In genomic region chr2:217785544-217786045, GRCh38 we compare ENCODE assay signal across 8 cellular contexts.
A peak's percentile ranks its signal among the peaks of the same experiment; 100 is the strongest.
DNase-seq lines count a peak whose midpoint lies in the region; ATAC-seq, FAIRE-seq and TF ChIP-seq lines count a peak whose summit lies in the region.

No MANE protein-coding gene starts in this region.

- peaks cover 7% of the 10 kb centered on the region for H3K4me1 Mint-ChIP-seq in chondrocyte (ENCODE audit: low read depth)

- in situ Hi-C loops in HepG2 (cut with HindIII; ENCODE audit: extremely low pct_ligation_motif_present, low pct_unique_long_range_greater_than_20kb): loop anchor here (5.0 kb wide), 1 partner anchor 247 kb away; no protein-coding TSS in a partner anchor

- H3K79me2 ChIP-seq in HepG2 (ENCODE audit: insufficient read depth, low read length): no peaks in the 10 kb centered on the region

- H3K27me3 Mint-ChIP-seq in chondrocyte (ENCODE audit: low read depth): no peaks in the 10 kb centered on the region

- intact Hi-C loops in HepG2 (cut with micrococcal nuclease; ENCODE audit: unreplicated experiment): loop anchor here (1.0 to 5.0 kb wide), 6 partner anchors 101 to 283 kb away; partner anchors contain the start of gene RUFY4

- POLR2A ChIA-PET in HepG2 (lab: Yijun Ruan, JAX): interaction anchor here (0.8 to 1.5 kb wide), 3 partner anchors 101 to 208 kb away, joined by 3 to 6 read pairs (median 4); no protein-coding TSS in a partner anchor

- H3K27ac Mint-ChIP-seq in chondrocyte (ENCODE audit: unreplicated experiment): peak overlapping the region; percentile 28

- H3K36me3 ChIP-seq in HepG2 (replicated peaks in 1 of 2; ENCODE audit: control insufficient read depth in 1 of 2, insufficient read depth in 2 of 2, low read length in 2 of 2): no peaks in the 10 kb centered on the region

- ATAC-seq in HG02642 (IDR thresholded peaks at IDR 0.05; ENCODE audit: poor library complexity, unreplicated experiment) (peak; percentile 72), HepG2 (peak; percentile 68)

- H3K36me3 Mint-ChIP-seq in chondrocyte (ENCODE audit: low read depth): peaks cover 26% of the 10 kb centered on the region

- H2AFZ ChIP-seq in HepG2 (ENCODE audit: low read length): no peak overlapping the region

- H3K27ac ChIP-seq in HepG2 (ENCODE audit: extremely low read length, insufficient read depth, low read length): no peak overlapping the region

- CTCF ChIA-PET in HepG2 (lab: Yijun Ruan, JAX; ENCODE audit: low intra/inter-chr PET ratio, low total read pairs): interaction anchor here (0.8 to 6.4 kb wide), 10 partner anchors 101 to 283 kb away, joined by 3 to 106 read pairs (median 6); partner anchors contain the start of gene RUFY4

- TF ChIP-seq EP300 in HepG2 (IDR thresholded peaks at IDR 0.05; ENCODE audit: low read depth in 2 of 2, low read length in 2 of 2): no peak
- no peak for TF ChIP-seq EP300 in HepG2 (CRISPR knock-in tag; IDR thresholded peaks at IDR 0.05; ENCODE audit: borderline replicate concordance)

- peaks cover 5% of the 10 kb centered on the region for H3K9me3 Mint-ChIP-seq in chondrocyte (ENCODE audit: low read depth)

- 5% methylated on average over 7 of the region's 10 CpGs for WGBS in HepG2 (ENCODE audit: low lambda C conversion rate)

- peaks cover 41% of the 10 kb centered on the region for H3K4me1 ChIP-seq in HepG2 (ENCODE audit: insufficient read depth, low read length)

- FAIRE-seq in HepG2 (lab: Jason Lieb, UNC): peak; percentile 80

- BruUV-seq in HepG2 (replicated peaks; lab: Mats Ljungman, UMichigan): no TSS peak

- TF ChIP-seq RAD21 in HepG2 (CRISPR knock-in tag; IDR thresholded peaks at IDR 0.05): peak; percentile 95

- H4K20me1 ChIP-seq in HepG2 (ENCODE audit: insufficient read depth, low read length): no peaks in the 10 kb centered on the region; the same call in 1 of the 2 replicates

- TF ChIP-seq POLR2A in HepG2 (IDR thresholded peaks at IDR 0.05; ENCODE audit: insufficient read depth in 1 of 2, low read depth in 2 of 2, low read length in 2 of 2): peak in 1 of 2 experiments; percentile 27; a peak in 1 of 4 replicates

- H3K4me3 Mint-ChIP-seq in chondrocyte (ENCODE audit: unreplicated experiment): no peak overlapping the region

- TF ChIP-seq CTCF in chondrocyte (IDR thresholded peaks at IDR 0.05): peak; percentile 94
- peak; percentile 99 for TF ChIP-seq CTCF in HepG2 (CRISPR knock-in tag; IDR thresholded peaks at IDR 0.05)

- peak; percentile 49 for DNase-seq in GDM1 (lab: John Stamatoyannopoulos, UW)
- DNase-seq in NCI-H2196 (lab: John Stamatoyannopoulos, UW; ENCODE audit: unreplicated experiment): peak; percentile 76
- DNase-seq in activated CD4-positive, alpha-beta T cell treated with anti-CD3 and anti-CD28 coated beads for 1 hour: peak; percentile 58
- DNase-seq in chondrocyte (ENCODE audit: low spot score): no peak
- peak; percentile 55 for DNase-seq in HepG2 (ENCODE audit: low spot score)
- DNase-seq in stimulated activated CD4-positive, alpha-beta T cell treated with anti-CD3 and anti-CD28 coated beads, Interleukin-4, amount 100 ng/mL, for 4 hours: peak; percentile 47 to 74
- DNase-seq in cortex of kidney (lab: John Stamatoyannopoulos, UW): no peak

- no peaks in the 10 kb centered on the region for H3K27me3 ChIP-seq in HepG2 (ENCODE audit: control insufficient read depth in 1 of 2, insufficient read depth in 2 of 2, low read length in 2 of 2)

- peak overlapping the region; percentile 42 for H3K4me2 ChIP-seq in HepG2 (ENCODE audit: low read depth, low read length)

- no peak overlapping the region; a peak in 1 of 6 replicates for H3K4me3 ChIP-seq in HepG2 (replicated peaks in 1 of 3; ENCODE audit: insufficient read depth in 1 of 3, low read depth in 2 of 3, low read length in 3 of 3)

- no peak overlapping the region for H3K9ac ChIP-seq in HepG2 (ENCODE audit: insufficient read depth, low read depth, low read length)

- H3K9me3 ChIP-seq in HepG2 (ENCODE audit: low read length): peaks cover 7% of the 10 kb centered on the region; the same call in 1 of the 2 replicates

TF ChIP-seq in HepG2, 621 proteins besides CTCF, POLR2A, EP300 and RAD21 (continues in another document):
- no peak for TF ChIP-seq ZNF30 (CRISPR knock-in tag; IDR thresholded peaks at IDR 0.05)
- no peak for TF ChIP-seq ZFYVE20 (CRISPR knock-in tag; IDR thresholded peaks at IDR 0.05; ENCODE audit: borderline replicate concordance, low read depth)
- no peak for TF ChIP-seq SYNCRIP (IDR thresholded peaks at IDR 0.05; ENCODE audit: insufficient read depth, low read depth, low read length)
- TF ChIP-seq CREM (IDR thresholded peaks at IDR 0.05): no peak
- TF ChIP-seq CREM (CRISPR knock-in tag; IDR thresholded peaks at IDR 0.05): no peak
- TF ChIP-seq KDM5B (CRISPR knock-in tag; IDR thresholded peaks at IDR 0.05; ENCODE audit: borderline replicate concordance): peak; percentile 31; the same call in 1 of the 2 replicates
- TF ChIP-seq NFE2L1 (CRISPR knock-in tag; IDR thresholded peaks at IDR 0.05; ENCODE audit: borderline replicate concordance): 0 out of 2 replicates have a peak, but pooled peaks have one; percentile 53
- TF ChIP-seq ZNF792 (CRISPR knock-in tag; IDR thresholded peaks at IDR 0.05): 0 out of 2 replicates have a peak, but pooled peaks have one; percentile 43
- no peak for TF ChIP-seq HNRNPL (IDR thresholded peaks at IDR 0.05; ENCODE audit: low read depth, low read length)
- peak; percentile 18; the same call in 1 of the 2 replicates for TF ChIP-seq ZNF580 (CRISPR knock-in tag; IDR thresholded peaks at IDR 0.05; ENCODE audit: borderline replicate concordance, low read depth)
- peak; percentile 85; the same call in 1 of the 2 replicates for TF ChIP-seq AKAP8 (CRISPR knock-in tag; IDR thresholded peaks at IDR 0.05)
- no peak for TF ChIP-seq ATF7 (IDR thresholded peaks at IDR 0.05)
- TF ChIP-seq ATF7 (CRISPR knock-in tag; IDR thresholded peaks at IDR 0.05): peak; percentile 34; the same call in 1 of the 2 replicates
- peak; percentile 20; the same call in 1 of the 2 replicates for TF ChIP-seq ZNF784 (CRISPR knock-in tag; IDR thresholded peaks at IDR 0.05; ENCODE audit: borderline replicate concordance)
- TF ChIP-seq MEIS1 (CRISPR knock-in tag; IDR thresholded peaks at IDR 0.05; ENCODE audit: borderline replicate concordance): 0 out of 2 replicates have a peak, but pooled peaks have one; percentile 58
- 0 out of 2 replicates have a peak, but pooled peaks have one; percentile 41 for TF ChIP-seq ZSCAN21 (CRISPR knock-in tag; IDR thresholded peaks at IDR 0.05; ENCODE audit: borderline replicate concordance)
- peak; percentile 51; the same call in 1 of the 2 replicates for TF ChIP-seq ZNF691 (CRISPR knock-in tag; IDR thresholded peaks at IDR 0.05; ENCODE audit: borderline replicate concordance, low read depth)
- TF ChIP-seq TARDBP (CRISPR knock-in tag; IDR thresholded peaks at IDR 0.05): 0 out of 2 replicates have a peak, but pooled peaks have one; percentile 39
- peak; percentile 26; the same call in 1 of the 2 replicates for TF ChIP-seq ZGPAT (CRISPR knock-in tag; IDR thresholded peaks at IDR 0.05)
- peak; percentile 28; the same call in 1 of the 2 replicates for TF ChIP-seq BORCS8-MEF2B (CRISPR knock-in tag; IDR thresholded peaks at IDR 0.05)
- TF ChIP-seq YY1 (IDR thresholded peaks at IDR 0.05; ENCODE audit: insufficient read depth, insufficient replicate concordance, low read depth, low read length): peak; percentile 74
- 0 out of 2 replicates have a peak, but pooled peaks have one; percentile 17 for TF ChIP-seq MIER3 (CRISPR knock-in tag; IDR thresholded peaks at IDR 0.05; ENCODE audit: borderline replicate concordance)

Comparison
In these comparisons a context has a peak if more than half of its experiments do, and no peak if none do; other contexts are left out.
1. DNase-seq: peak in GDM1 (single experiment), NCI-H2196 (single experiment), activated CD4-positive, alpha-beta T cell treated with anti-CD3 and anti-CD28 coated beads for 1 hour (single experiment), HepG2 (single experiment) and stimulated activated CD4-positive, alpha-beta T cell treated with anti-CD3 and anti-CD28 coated beads, Interleukin-4, amount 100 ng/mL, for 4 hours (2 of 2); none in chondrocyte (single experiment) and cortex of kidney (single experiment).